8 cellular contexts compared by ENCODE assay signal in genomic region chr3:179562467-179563297, GRCh38. TPM values are rescaled to one million over a fixed set of nuclear protein-coding genes. Genes with fewer than 3 reads are reported as not detected.
A peak's percentile ranks its signal among the peaks of the same experiment; 100 is the strongest.
DNase-seq lines count a peak whose midpoint lies in the region; ATAC-seq and TF ChIP-seq lines count a peak whose summit lies in the region.

ACTL6A (plus strand) TSS chr3:179562926; CDS start chr3:179563093, 167 bp downstream.

- H3K27me3 ChIP-seq in AG04450 (ENCODE audit: control insufficient read depth, insufficient read depth, low read length), result no peaks in the 10 kb centered on the region
- H3K27me3 ChIP-seq in smooth muscle cell (ENCODE audit: low read depth), result no peaks in the 10 kb centered on the region

- H3K27ac ChIP-seq in AG04450 (ENCODE audit: low read depth, low read length) (peak within 1 kb of the TSS; percentile 82), smooth muscle cell (ENCODE audit: low read depth) (peak within 1 kb of the TSS; percentile 52)

- no peaks in the 10 kb centered on the region for H3K9me3 ChIP-seq in AG04450 (ENCODE audit: control insufficient read depth, insufficient read depth, low read length)
- H3K9me3 ChIP-seq in smooth muscle cell (replicated peaks; ENCODE audit: low read depth), result no peaks in the 10 kb centered on the region

- H2AFZ ChIP-seq in smooth muscle cell (ENCODE audit: low read depth), result peak within 1 kb of the TSS; percentile 88

- no peaks in the 10 kb centered on the region for H3K9me3 Mint-ChIP-seq in WTC11

- TF ChIP-seq CTCF in AG04450 (IDR thresholded peaks at IDR 0.05; ENCODE audit: low read depth, low read length), result no peak
- no peak for TF ChIP-seq CTCF in WTC11 (IDR thresholded peaks at IDR 0.05)
- no peak for TF ChIP-seq CTCF in cardiac fibroblast (IDR thresholded peaks at IDR 0.05; ENCODE audit: low read depth, low read length)
- TF ChIP-seq CTCF in smooth muscle cell (IDR thresholded peaks at IDR 0.05; ENCODE audit: borderline replicate concordance, insufficient read depth, poor library complexity, severe bottlenecking), result no peak

- H3K4me1 ChIP-seq in smooth muscle cell (ENCODE audit: low read depth), result peaks cover 7% of the 10 kb centered on the region

- H3K4me3 ChIP-seq in AG04450 (ENCODE audit: low read depth, low read length), result peak within 1 kb of the TSS; percentile 95
- peak within 1 kb of the TSS; percentile 86 to 92 for H3K4me3 ChIP-seq in cardiac fibroblast (replicated peaks in 1 of 2; ENCODE audit: low read depth in 2 of 2, low read length in 2 of 2)
- peak within 1 kb of the TSS; percentile 85 for H3K4me3 ChIP-seq in smooth muscle cell

- POLR2A ChIA-PET in AG04450 (lab: Yijun Ruan, JAX) (interaction anchor here (0.6 to 1.0 kb wide), 5 partner anchors 42 to 494 kb away, joined by 3 to 4 read pairs (median 4); partner anchors contain the start of genes MRPL47, NDUFB5 and PIK3CA), WTC11 (lab: Charles Lee) (interaction anchor here (0.6 to 1.9 kb wide), 8 partner anchors 15 to 239 kb away, joined by 3 to 10 read pairs (median 4); partner anchors contain the start of genes GNB4, MRPL47 and NDUFB5)

- H3K36me3 ChIP-seq in smooth muscle cell (ENCODE audit: low read depth), result no peaks in the 10 kb centered on the region

- H3K79me2 ChIP-seq in smooth muscle cell (ENCODE audit: low read depth), result peaks cover 37% of the 10 kb centered on the region

- no peaks in the 10 kb centered on the region for H3F3A ChIP-seq in smooth muscle cell (ENCODE audit: low read depth)

- CTCF ChIA-PET in AG04450 (lab: Charles Lee), result interaction anchor here (0.8 to 3.0 kb wide), 7 partner anchors 139 to 547 kb away, joined by 3 to 19 read pairs (median 4); partner anchors contain the start of gene ZNF639
- CTCF ChIA-PET in WTC11 (lab: Charles Lee), result interaction anchor here (0.6 to 1.7 kb wide), 14 partner anchors 11 to 242 kb away, joined by 3 to 10 read pairs (median 4); partner anchors contain the start of gene ZNF639

- no peaks in the 10 kb centered on the region for H3K36me3 Mint-ChIP-seq in WTC11

- H3K27me3 Mint-ChIP-seq in WTC11 (ENCODE audit: low read depth), result no peaks in the 10 kb centered on the region

- peak; percentile 98 for DNase-seq in AG04450 (ENCODE audit: low read depth, low spot score)
- peak; percentile 99 for DNase-seq in NCI-H226
- DNase-seq in WTC11 (ENCODE audit: low spot score), result peak; percentile 100
- peak; percentile 100 for DNase-seq in cardiac fibroblast (ENCODE audit: low read depth in 2 of 2)
- DNase-seq in iPS-NIHi7 (ENCODE audit: extremely low spot score), result peak; percentile 99
- peak; percentile 95 for DNase-seq in smooth muscle cell (lab: John Stamatoyannopoulos, UW; ENCODE audit: unreplicated experiment)

- H3K27ac Mint-ChIP-seq in WTC11, result peak within 1 kb of the TSS; percentile 99

- WGBS in smooth muscle cell (ENCODE audit: low lambda C conversion rate), result 2% methylated on average over 35 of the region's 65 CpGs

- peak within 1 kb of the TSS; percentile 91 for H3K4me2 ChIP-seq in smooth muscle cell

- H3K4me1 Mint-ChIP-seq in WTC11, result peaks cover 17% of the 10 kb centered on the region

- peak within 1 kb of the TSS; percentile 68 for H3K9ac ChIP-seq in smooth muscle cell (ENCODE audit: low read depth)

- H4K20me1 ChIP-seq in smooth muscle cell (ENCODE audit: low read depth), result peaks cover 25% of the 10 kb centered on the region

- peak within 1 kb of the TSS; percentile 98 for H3K4me3 Mint-ChIP-seq in WTC11

- ATAC-seq in GM18909 (IDR thresholded peaks at IDR 0.05; ENCODE audit: poor library complexity, unreplicated experiment) (peak; percentile 96), HG03175 (IDR thresholded peaks at IDR 0.05; ENCODE audit: unreplicated experiment) (peak; percentile 92), WTC11 (peak; percentile 95)

TF ChIP-seq in WTC11, 78 proteins besides CTCF, POLR2A, EP300 and RAD21 (continues in another document):
- TF ChIP-seq AR (CRISPR knock-in tag; IDR thresholded peaks at IDR 0.05) (no peak), FOXP1 (CRISPR knock-in tag; IDR thresholded peaks at IDR 0.05; ENCODE audit: borderline replicate concordance) (no peak; the same call in 1 of the 2 replicates), ZBTB21 (CRISPR knock-in tag; IDR thresholded peaks at IDR 0.05; ENCODE audit: borderline replicate concordance) (no peak), ERG (CRISPR knock-in tag; IDR thresholded peaks at IDR 0.05) (no peak), NR2C2 (CRISPR knock-in tag; IDR thresholded peaks at IDR 0.05) (no peak), CREB1 (CRISPR knock-in tag; IDR thresholded peaks at IDR 0.05) (no peak), ZNF219 (CRISPR knock-in tag; IDR thresholded peaks at IDR 0.05; ENCODE audit: borderline replicate concordance) (no peak), HMGA2 (CRISPR knock-in tag; IDR thresholded peaks at IDR 0.05) (no peak), ZNF512 (CRISPR knock-in tag; IDR thresholded peaks at IDR 0.05; ENCODE audit: borderline replicate concordance) (no peak), CREM (CRISPR knock-in tag; IDR thresholded peaks at IDR 0.05) (peak; percentile 44; the same call in 1 of the 2 replicates), ELF4 (CRISPR knock-in tag; IDR thresholded peaks at IDR 0.05; ENCODE audit: low read depth) (no peak), ZNF425 (CRISPR knock-in tag; conservative IDR thresholded peaks at IDR 0.05) (no peak), IRF1 (CRISPR knock-in tag; IDR thresholded peaks at IDR 0.05) (no peak)

RNA-seq across cellular contexts. Expression of gene ACTL6A, which starts in this region (rescaled TPM):
- polyA plus RNA-seq in AG04450 (2011; rRNA removed) (55.3 and 67.5 TPM in 2 replicates), smooth muscle cell (75.0 and 76.6 TPM in 2 replicates)
- polyA minus RNA-seq in AG04450 (2011; rRNA and poly(A)+ RNA removed), result 25.6 and 36.6 TPM in 2 replicates
- total RNA-seq in WTC11 (2021) (71.6 to 82.9 TPM (median 74.6 TPM) in 3 replicates), smooth muscle cell (62.1 and 66.5 TPM in 2 replicates)

Comparison
In these comparisons a context has a peak if more than half of its experiments do, and no peak if none do; other contexts are left out.
1. Peak in every context shown above with its lines: DNase-seq, ATAC-seq, H3K4me3 ChIP-seq and H3K27ac ChIP-seq.